In genomic region chr7:11127988-11128387, GRCh38 we compare ENCODE assay signal across 20 cellular contexts.
DNase-seq lines count a peak whose midpoint lies in the region; ATAC-seq and TF ChIP-seq lines count a peak whose summit lies in the region.
"Had no signal": no experiment of that assay in that cellular context is flagged by ENCODE, and none has a peak within 500 bp of the region (broad histone marks: within the 10 kb centered on the region; RNA-seq: fewer than 3 reads in every experiment).

No MANE protein-coding gene starts in this region.

- no peak overlapping the region for H3K9ac ChIP-seq in Loucy (ENCODE audit: low read depth, low read length, poor library complexity, severe bottlenecking)
- no peak overlapping the region for H3K9ac ChIP-seq in GM23248
- H3K9ac ChIP-seq: KMS-11 had no signal

- H3K27ac Mint-ChIP-seq in CD4-positive, alpha-beta memory T cell = peak overlapping the region in 5 of 7 donors; percentile 9 to 77 (median 19)
- H3K27ac Mint-ChIP-seq in natural killer cell (peak overlapping the region; percentile 16 to 71), T-cell (peak overlapping the region in 1 of 2 donors; percentile 49)

- intact Hi-C loops in CD4-positive, alpha-beta memory T cell (cut with micrococcal nuclease) = no loop called here
- intact Hi-C loops in natural killer cell (cut with micrococcal nuclease) = no loop called here

- H3K9me3 Mint-ChIP-seq in CD4-positive, alpha-beta memory T cell = peaks cover 0 to 2% (median 0%) of the 10 kb centered on the region in 8 donors
- H3K9me3 Mint-ChIP-seq in natural killer cell (no peaks in the 10 kb centered on the region), T-cell (no peaks in the 10 kb centered on the region)

- no peaks in the 10 kb centered on the region for H3K9me3 ChIP-seq in CD4-positive, alpha-beta memory T cell (ENCODE audit: control insufficient read depth in 1 of 2, low read length in 2 of 2)
- no peaks in the 10 kb centered on the region for H3K9me3 ChIP-seq in Loucy (ENCODE audit: insufficient read depth, low read depth, low read length)
- no peaks in the 10 kb centered on the region for H3K9me3 ChIP-seq in GM23248 (ENCODE audit: low read depth)
- H3K9me3 ChIP-seq: upper lobe of right lung had no signal

- H3K36me3 ChIP-seq in CD4-positive, alpha-beta memory T cell (ENCODE audit: insufficient read depth, low read length) = no peaks in the 10 kb centered on the region
- no peaks in the 10 kb centered on the region for H3K36me3 ChIP-seq in Loucy (ENCODE audit: insufficient read depth, low read length)
- H3K36me3 ChIP-seq in GM23248 (ENCODE audit: low read depth) = 0 out of 2 replicates have a peak, but pooled peaks cover 5% of the 10 kb centered on the region
- H3K36me3 ChIP-seq: upper lobe of right lung had no signal

- TF ChIP-seq CTCF in Loucy (conservative IDR thresholded peaks at IDR 0.05; ENCODE audit: low read length) (no peak), natural killer cell (IDR thresholded peaks at IDR 0.05) (no peak)

- no peak for ATAC-seq in natural killer cell
- no peak for ATAC-seq in T-cell (replicated peaks in 1 of 4)
- ATAC-seq in HG02763 (IDR thresholded peaks at IDR 0.05; ENCODE audit: unreplicated experiment) = no peak
- ATAC-seq: Right ventricle myocardium inferior, upper lobe of right lung had no signal

- in situ Hi-C loops in GM23248 (cut with MboI) = no loop called here

- no peak for DNase-seq in CD4-positive, alpha-beta memory T cell
- DNase-seq in caudate nucleus (lab: John Stamatoyannopoulos, UW) (no peak), natural killer cell (no peak), GM23248 (no peak), T-cell (no peak)
- DNase-seq: activated CD4-positive, alpha-beta T cell treated with anti-CD3 and anti-CD28 coated beads for 4 hours; amniotic stem cell; DMS153; HCEC 1CT; midbrain; NCI-H1930; NCI-H2227 treated with DMSO at 0.1 percent for 48 hours; NCI-H774; substantia nigra; T-helper 1 cell; upper lobe of right lung had no signal

- no peak overlapping the region for H3K27ac ChIP-seq in CD4-positive, alpha-beta memory T cell (ENCODE audit: low read depth, low read length)
- H3K27ac ChIP-seq in caudate nucleus (ENCODE audit: low read depth, low read length) (peak overlapping the region; percentile 34), GM23248 (no peak overlapping the region)
- H3K27ac ChIP-seq: KMS-11, upper lobe of right lung had no signal

- CTCF ChIA-PET in CD4-positive, alpha-beta memory T cell (lab: Charles Lee; ENCODE audit: partially characterized antibody) = no interaction called here
- CTCF ChIA-PET in T-cell (lab: Charles Lee) = no interaction called here

- H3K4me3 Mint-ChIP-seq in CD4-positive, alpha-beta memory T cell = no peak overlapping the region
- H3K4me3 Mint-ChIP-seq in natural killer cell (no peak overlapping the region), T-cell (no peak overlapping the region)

- peaks cover 17 to 22% of the 10 kb centered on the region in 2 donors for H3K36me3 Mint-ChIP-seq in CD4-positive, alpha-beta memory T cell
- no peaks in the 10 kb centered on the region for H3K36me3 Mint-ChIP-seq in natural killer cell
- H3K36me3 Mint-ChIP-seq in T-cell = peaks cover 35% of the 10 kb centered on the region

- H3K4me2 ChIP-seq in Loucy (ENCODE audit: low read depth, low read length, poor library complexity, severe bottlenecking) (peak overlapping the region; percentile 8), GM23248 (ENCODE audit: unreplicated experiment) (no peak overlapping the region)
- H3K4me2 ChIP-seq: KMS-11 had no signal

- no peaks in the 10 kb centered on the region for H3K27me3 ChIP-seq in CD4-positive, alpha-beta memory T cell (ENCODE audit: insufficient read depth, low read length)
- H3K27me3 ChIP-seq in Loucy (ENCODE audit: insufficient read depth, low read length, poor library complexity, severe bottlenecking) (no peaks in the 10 kb centered on the region), GM23248 (replicated peaks; ENCODE audit: insufficient read depth) (no peaks in the 10 kb centered on the region)
- H3K27me3 ChIP-seq: upper lobe of right lung had no signal

- H4K20me1 ChIP-seq in Loucy (ENCODE audit: insufficient read depth, low read length, poor library complexity, severe bottlenecking) (no peaks in the 10 kb centered on the region), GM23248 (ENCODE audit: insufficient read depth) (no peaks in the 10 kb centered on the region)

- POLR2A ChIA-PET in CD4-positive, alpha-beta memory T cell (lab: Charles Lee; ENCODE audit: partially characterized antibody) = no interaction called here
- POLR2A ChIA-PET in T-cell (lab: Charles Lee) = no interaction called here

- H2AFZ ChIP-seq in Loucy (ENCODE audit: low read length) (no peak overlapping the region), GM23248 (no peak overlapping the region)

- H3F3A ChIP-seq in Loucy (ENCODE audit: low read depth) = peaks cover 3% of the 10 kb centered on the region; the same call in 1 of the 2 replicates
- no peaks in the 10 kb centered on the region for H3F3A ChIP-seq in GM23248 (ENCODE audit: insufficient read depth)

- H3K79me2 ChIP-seq in Loucy (ENCODE audit: insufficient read depth, low read length) (no peaks in the 10 kb centered on the region), GM23248 (ENCODE audit: insufficient read depth) (no peaks in the 10 kb centered on the region)

- H3K9me2 ChIP-seq in Loucy (replicated peaks; ENCODE audit: low read depth, low read length) (no peaks in the 10 kb centered on the region), GM23248 (ENCODE audit: insufficient read depth) (0 out of 2 replicates have a peak, but pooled peaks cover 3% of the 10 kb centered on the region)

- H3K27me3 Mint-ChIP-seq in CD4-positive, alpha-beta memory T cell = no peaks in the 10 kb centered on the region
- H3K27me3 Mint-ChIP-seq in natural killer cell (ENCODE audit: low read depth in 2 of 2) (no peaks in the 10 kb centered on the region), T-cell (no peaks in the 10 kb centered on the region)

- peaks cover 9% of the 10 kb centered on the region for H3K4me1 ChIP-seq in CD4-positive, alpha-beta memory T cell (ENCODE audit: insufficient read depth, low read length)
- H3K4me1 ChIP-seq in Loucy (ENCODE audit: insufficient read depth, low read length, poor library complexity, severe bottlenecking) (peaks cover 34% of the 10 kb centered on the region), GM23248 (ENCODE audit: insufficient read depth) (no peaks in the 10 kb centered on the region)
- H3K4me1 ChIP-seq: upper lobe of right lung had no signal

- peaks cover 21 to 32% (median 22%) of the 10 kb centered on the region in 4 donors for H3K4me1 Mint-ChIP-seq in CD4-positive, alpha-beta memory T cell
- H3K4me1 Mint-ChIP-seq in natural killer cell (peaks cover 43% of the 10 kb centered on the region in 2 donors), T-cell (peaks cover 27 to 35% (median 29%) of the 10 kb centered on the region in 3 donors)

- H3K4me3 ChIP-seq in CD4-positive, alpha-beta memory T cell (ENCODE audit: low read length in 2 of 2) = no peak overlapping the region
- no peak overlapping the region for H3K4me3 ChIP-seq in Loucy (ENCODE audit: low read length, poor library complexity, severe bottlenecking)
- H3K4me3 ChIP-seq in GM23248 = no peak overlapping the region
- H3K4me3 ChIP-seq: upper lobe of right lung had no signal
